In the genomic region with DNA sequence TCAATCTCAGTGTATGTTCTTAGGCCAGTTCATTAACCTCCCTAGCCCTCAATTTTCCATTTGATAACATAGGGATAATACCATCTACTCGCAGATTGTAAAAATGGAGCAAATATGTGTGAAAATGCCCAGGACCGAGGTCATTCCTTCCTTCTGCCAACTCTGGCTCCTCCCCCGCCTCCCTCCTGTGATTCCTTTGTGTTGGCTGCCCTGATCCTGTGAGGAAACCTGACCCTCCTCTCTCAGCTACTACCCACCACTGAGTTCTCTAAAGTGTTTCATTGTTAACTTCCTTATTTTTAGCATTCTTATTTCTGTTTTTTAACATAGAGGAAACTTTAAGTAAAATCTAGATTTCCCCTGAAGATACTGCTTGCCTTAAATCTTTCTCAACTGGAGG, we compare ENCODE assay signal across 13 cellular contexts. TPM values are rescaled to one million over a fixed set of nuclear protein-coding genes. Genes with fewer than 3 reads are reported as not detected.
A peak's percentile ranks its signal among the peaks of the same experiment; 100 is the strongest.
DNase-seq lines count a peak whose midpoint lies in the region; ATAC-seq, FAIRE-seq and TF ChIP-seq lines count a peak whose summit lies in the region.
"Had no signal": no experiment of that assay in that cellular context is flagged by ENCODE, and none has a peak within 500 bp of the region (broad histone marks: within the 10 kb centered on the region; RNA-seq: fewer than 3 reads in every experiment).

No MANE protein-coding gene starts in this region.

- H3K36me3 ChIP-seq in endodermal cell (ENCODE audit: control insufficient read depth, insufficient read depth, low read length) (peaks cover 6% of the 10 kb centered on the region), small intestine (ENCODE audit: control insufficient read depth in 2 of 2, insufficient read depth in 2 of 2, low read length in 2 of 2) (peaks cover 7 to 9% of the 10 kb centered on the region in 2 donors)
- H3K36me3 ChIP-seq: ovary had no signal

- no peaks in the 10 kb centered on the region for H3K27me3 Mint-ChIP-seq in activated naive CD4-positive, alpha-beta T cell treated with anti-CD3 and anti-CD28 coated beads, Interleukin-2, amount 10 ng/mL, durations not matched to agents 7 days and 5 days
- H3K27me3 Mint-ChIP-seq in endodermal cell (ENCODE audit: insufficient read depth), result no peaks in the 10 kb centered on the region

- no peaks in the 10 kb centered on the region for H3K4me1 Mint-ChIP-seq in activated naive CD4-positive, alpha-beta T cell treated with anti-CD3 and anti-CD28 coated beads, Interleukin-2, amount 10 ng/mL, durations not matched to agents 7 days and 5 days
- peaks cover 35% of the 10 kb centered on the region for H3K4me1 Mint-ChIP-seq in endodermal cell
- peaks cover 5% of the 10 kb centered on the region for H3K4me1 Mint-ChIP-seq in stimulated activated effector memory CD8-positive, alpha-beta T cell treated with anti-CD3 and anti-CD28 coated beads, Interleukin-12 subunit alpha, Interleukin-12 subunit beta, amount 100 ng/mL, for 72 hours

- H3K27ac Mint-ChIP-seq in activated naive CD4-positive, alpha-beta T cell treated with anti-CD3 and anti-CD28 coated beads, Interleukin-2, amount 50 U/mL, for 72 hours, result peak overlapping the region; percentile 20 to 83
- no peak overlapping the region for H3K27ac Mint-ChIP-seq in activated naive CD4-positive, alpha-beta T cell treated with anti-CD3 and anti-CD28 coated beads, Interleukin-2, amount 10 ng/mL, durations not matched to agents 7 days and 5 days
- H3K27ac Mint-ChIP-seq in endodermal cell, result peak overlapping the region; percentile 84
- H3K27ac Mint-ChIP-seq in stimulated activated effector memory CD8-positive, alpha-beta T cell treated with anti-CD3 and anti-CD28 coated beads, Interleukin-12 subunit alpha, Interleukin-12 subunit beta, amount 100 ng/mL, for 72 hours, result peak overlapping the region; percentile 7

- FAIRE-seq in small intestine (lab: Jason Lieb, UNC), result no peak

- WGBS in endodermal cell (ENCODE audit: insufficient coverage in 1 of 2, insufficient read length in 1 of 2), 2 experiments, result 46% methylated on average over 3 of the region's 3 CpGs; no CpG with 5 or more reads in 1 of the 2 experiments
- WGBS in small intestine, 3 donors, result 78 to 92% (median 87%) methylated on average over 3 of the region's 3 CpGs

- H3K36me3 Mint-ChIP-seq in activated naive CD4-positive, alpha-beta T cell treated with anti-CD3 and anti-CD28 coated beads, Interleukin-2, amount 50 U/mL, for 72 hours, result peaks cover 24 to 50% of the 10 kb centered on the region in 2 donors
- peaks cover 54% of the 10 kb centered on the region for H3K36me3 Mint-ChIP-seq in activated naive CD4-positive, alpha-beta T cell treated with anti-CD3 and anti-CD28 coated beads, Interleukin-2, amount 10 ng/mL, durations not matched to agents 7 days and 5 days
- peaks cover 22% of the 10 kb centered on the region for H3K36me3 Mint-ChIP-seq in endodermal cell (ENCODE audit: low read depth)
- H3K36me3 Mint-ChIP-seq in stimulated activated effector memory CD8-positive, alpha-beta T cell treated with anti-CD3 and anti-CD28 coated beads, Interleukin-12 subunit alpha, Interleukin-12 subunit beta, amount 100 ng/mL, for 72 hours, result peaks cover 87% of the 10 kb centered on the region

- CTCF ChIA-PET in activated naive CD4-positive, alpha-beta T cell treated with anti-CD3 and anti-CD28 coated beads, Interleukin-2, amount 10 ng/mL, durations not matched to agents 7 days and 5 days (lab: Charles Lee), result no interaction called here

- H3K27ac ChIP-seq in endodermal cell (ENCODE audit: low read depth, low read length) (peak overlapping the region; percentile 12), small intestine (ENCODE audit: low read depth in 1 of 2, low read length in 1 of 2) (no peak overlapping the region)
- H3K27ac ChIP-seq: ovary, SK-N-MC had no signal

- ATAC-seq in activated naive CD4-positive, alpha-beta T cell treated with anti-CD3 and anti-CD28 coated beads, Interleukin-2, amount 50 U/mL, for 72 hours, result no peak
- no peak for ATAC-seq in stimulated activated effector memory CD8-positive, alpha-beta T cell treated with anti-CD3 and anti-CD28 coated beads, Interleukin-12 subunit alpha, Interleukin-12 subunit beta, amount 100 ng/mL, for 72 hours
- no peak for ATAC-seq in GM21447 (IDR thresholded peaks at IDR 0.05; ENCODE audit: unreplicated experiment)

- H3K4me1 ChIP-seq in endodermal cell (ENCODE audit: control insufficient read depth, insufficient read depth, low read length), result peaks cover 19% of the 10 kb centered on the region
- H3K4me1 ChIP-seq in small intestine (ENCODE audit: control insufficient read depth in 2 of 2, insufficient read depth in 1 of 2, low read depth in 1 of 2, low read length in 1 of 2), result no peaks in the 10 kb centered on the region

- no peak overlapping the region for H3K4me3 Mint-ChIP-seq in activated naive CD4-positive, alpha-beta T cell treated with anti-CD3 and anti-CD28 coated beads, Interleukin-2, amount 10 ng/mL, durations not matched to agents 7 days and 5 days
- peak overlapping the region; percentile 16 for H3K4me3 Mint-ChIP-seq in endodermal cell
- H3K4me3 Mint-ChIP-seq in stimulated activated effector memory CD8-positive, alpha-beta T cell treated with anti-CD3 and anti-CD28 coated beads, Interleukin-12 subunit alpha, Interleukin-12 subunit beta, amount 100 ng/mL, for 72 hours, result no peak overlapping the region

- peak overlapping the region; percentile 56 for H3K4me3 ChIP-seq in endodermal cell (ENCODE audit: low read length)
- H3K4me3 ChIP-seq in small intestine (ENCODE audit: low read depth in 1 of 2, low read length in 2 of 2), result no peak overlapping the region
- H3K4me3 ChIP-seq: ovary, SK-N-MC had no signal

- DNase-seq in activated naive CD4-positive, alpha-beta T cell treated with anti-CD3 and anti-CD28 coated beads, Interleukin-2, amount 50 U/mL, for 72 hours (ENCODE audit: low spot score in 2 of 2), result no peak
- no peak for DNase-seq in activated naive CD4-positive, alpha-beta T cell treated with anti-CD3 and anti-CD28 coated beads, Interleukin-2, amount 10 ng/mL, durations not matched to agents 7 days and 5 days
- DNase-seq in SKM-1 treated with dmso at 0.1 percent for 144 hours (lab: John Stamatoyannopoulos, UW; ENCODE audit: unreplicated experiment) (peak; percentile 44), endodermal cell (peak; percentile 85), NCI-H1105 (lab: John Stamatoyannopoulos, UW) (no peak), small intestine (no peak)
- DNase-seq in stimulated activated effector memory CD8-positive, alpha-beta T cell treated with anti-CD3 and anti-CD28 coated beads, Interleukin-12 subunit alpha, Interleukin-12 subunit beta, amount 100 ng/mL, for 72 hours (ENCODE audit: low spot score in 2 of 2), result no peak
- DNase-seq: activated CD4-positive, alpha-beta T cell treated with anti-CD3 and anti-CD28 coated beads, Interleukin-2, amount 50 U/mL, for 1 hour; foreskin fibroblast; NCI-H146; ovary had no signal

- H3K9me3 ChIP-seq in endodermal cell (ENCODE audit: control insufficient read depth, low read length), result no peaks in the 10 kb centered on the region
- no peaks in the 10 kb centered on the region for H3K9me3 ChIP-seq in small intestine (ENCODE audit: control insufficient read depth, low read depth)
- H3K9me3 ChIP-seq: ovary had no signal

- H3K9ac ChIP-seq in endodermal cell (ENCODE audit: extremely low read depth, low read length, poor library complexity, severe bottlenecking), result no peak overlapping the region

- H3K27me3 ChIP-seq in endodermal cell (ENCODE audit: control insufficient read depth, insufficient read depth, low read length, poor library complexity, severe bottlenecking) (no peaks in the 10 kb centered on the region), small intestine (ENCODE audit: control insufficient read depth in 2 of 2, insufficient read depth in 2 of 2, low read length in 2 of 2) (no peaks in the 10 kb centered on the region)
- H3K27me3 ChIP-seq: ovary had no signal

- no peak for TF ChIP-seq CTCF in endodermal cell (conservative IDR thresholded peaks at IDR 0.05)

- H3K9me3 Mint-ChIP-seq in activated naive CD4-positive, alpha-beta T cell treated with anti-CD3 and anti-CD28 coated beads, Interleukin-2, amount 50 U/mL, for 72 hours, result no peaks in the 10 kb centered on the region
- H3K9me3 Mint-ChIP-seq in activated naive CD4-positive, alpha-beta T cell treated with anti-CD3 and anti-CD28 coated beads, Interleukin-2, amount 10 ng/mL, durations not matched to agents 7 days and 5 days, result no peaks in the 10 kb centered on the region
- H3K9me3 Mint-ChIP-seq in endodermal cell, result no peaks in the 10 kb centered on the region
- no peaks in the 10 kb centered on the region for H3K9me3 Mint-ChIP-seq in stimulated activated effector memory CD8-positive, alpha-beta T cell treated with anti-CD3 and anti-CD28 coated beads, Interleukin-12 subunit alpha, Interleukin-12 subunit beta, amount 100 ng/mL, for 72 hours

RNA-seq across cellular contexts. Expression of a gene that starts 21.6 kb away (rescaled TPM):
- 10 to 100 TPM; 32.0 to 39.0 TPM for total RNA-seq in activated naive CD4-positive, alpha-beta T cell treated with anti-CD3 and anti-CD28 coated beads, Interleukin-2, amount 50 U/mL, for 72 hours
- total RNA-seq in endodermal cell, result 10 to 100 TPM; 12.7 to 14.3 TPM
- polyA plus RNA-seq in endodermal cell (2013, experiment 1 of 2), result 23.1 TPM
- polyA plus RNA-seq in endodermal cell (2013, experiment 2 of 2), result 21.1 TPM
- polyA plus RNA-seq in small intestine, result 10 to 100 TPM; 20.6 to 33.5 (median 28.0) TPM

RNA-seq across cellular contexts. Expression of a gene that starts 56.7 kb away (rescaled TPM):
- 10 to 100 TPM in 1 of 2 donors, 1 to 10 TPM in 1; 9.6 to 12.5 TPM for total RNA-seq in activated naive CD4-positive, alpha-beta T cell treated with anti-CD3 and anti-CD28 coated beads, Interleukin-2, amount 50 U/mL, for 72 hours
- 10 to 100 TPM; 13.6 to 13.9 TPM for total RNA-seq in endodermal cell
- polyA plus RNA-seq in endodermal cell (2013, experiment 1 of 2), result 12.8 TPM
- polyA plus RNA-seq in endodermal cell (2013, experiment 2 of 2), result 12.2 TPM
- 10 to 100 TPM in 1 of 3 donors, 1 to 10 TPM in 2; 4.0 to 13.4 (median 9.7) TPM for polyA plus RNA-seq in small intestine

Comparison
In these comparisons a context has a peak if more than half of its experiments do, and no peak if none do; other contexts are left out.
1. DNase-seq: peak in SKM-1 treated with dmso at 0.1 percent for 144 hours (single experiment) and endodermal cell (single experiment); none in activated naive CD4-positive, alpha-beta T cell treated with anti-CD3 and anti-CD28 coated beads, Interleukin-2, amount 50 U/mL, for 72 hours (0 of 2), activated naive CD4-positive, alpha-beta T cell treated with anti-CD3 and anti-CD28 coated beads, Interleukin-2, amount 10 ng/mL, durations not matched to agents 7 days and 5 days (single experiment), stimulated activated effector memory CD8-positive, alpha-beta T cell treated with anti-CD3 and anti-CD28 coated beads, Interleukin-12 subunit alpha, Interleukin-12 subunit beta, amount 100 ng/mL, for 72 hours (0 of 2), NCI-H1105 (single experiment) and small intestine (single experiment).